Comparison of ENCODE assay signal across 21 cellular contexts in the genomic region with DNA sequence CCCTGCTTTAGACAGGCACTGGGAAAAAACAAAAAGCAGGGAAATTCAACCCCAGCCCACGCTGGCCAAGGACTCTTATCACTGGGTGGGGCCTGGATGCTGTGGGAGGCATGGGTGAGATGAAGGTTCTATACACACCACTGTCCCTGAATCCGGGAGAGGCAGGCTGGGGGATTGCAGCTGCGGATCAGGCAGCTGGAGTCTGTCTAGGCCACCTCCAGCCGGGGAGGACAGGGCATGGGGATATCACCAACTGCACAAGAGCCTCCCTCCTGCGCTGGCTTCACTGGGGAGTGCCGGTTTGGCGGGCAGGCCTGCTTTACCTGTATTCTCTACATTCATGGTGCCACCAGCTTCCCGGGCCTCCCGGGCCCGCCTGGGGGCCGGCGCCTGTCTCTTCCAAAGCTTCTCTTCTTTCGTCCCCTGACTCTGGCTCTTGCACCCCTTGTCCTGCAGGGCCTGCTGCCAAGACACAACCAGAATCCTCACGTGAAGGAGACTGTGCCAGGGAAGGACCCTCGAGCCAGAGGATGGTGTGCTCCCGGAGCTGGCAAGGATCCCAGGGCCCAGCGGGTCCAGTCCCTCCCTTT. TPM values are rescaled to one million over a fixed set of nuclear protein-coding genes. Genes with fewer than 3 reads are reported as not detected.
DNase-seq lines count a peak whose midpoint lies in the region; ATAC-seq and TF ChIP-seq lines count a peak whose summit lies in the region.
"Had no signal": no experiment of that assay in that cellular context is flagged by ENCODE, and none has a peak within 500 bp of the region (broad histone marks: within the 10 kb centered on the region; RNA-seq: fewer than 3 reads in every experiment).

No MANE protein-coding gene starts in this region.

- no peaks in the 10 kb centered on the region for H3K36me3 Mint-ChIP-seq in GM23338 (ENCODE audit: low read depth)
- H3K36me3 Mint-ChIP-seq in T-cell: no peaks in the 10 kb centered on the region
- H3K36me3 Mint-ChIP-seq: activated naive CD8-positive, alpha-beta T cell treated with anti-CD3 and anti-CD28 coated beads, Interleukin-2, amount 10 ng/mL, durations not matched to agents 7 days and 5 days had no signal

- H3K4me3 Mint-ChIP-seq in GM23338 (no peak overlapping the region), T-cell (no peak overlapping the region)
- H3K4me3 Mint-ChIP-seq: activated naive CD8-positive, alpha-beta T cell treated with anti-CD3 and anti-CD28 coated beads, Interleukin-2, amount 10 ng/mL, durations not matched to agents 7 days and 5 days; nephron; T-helper 17 cell had no signal

- H3K27ac ChIP-seq in GM23338 (ENCODE audit: low read depth) (no peak overlapping the region), RWPE1 (peak overlapping the region; percentile 35), right atrium auricular region (peak overlapping the region; percentile 49 to 65), subcutaneous abdominal adipose tissue (ENCODE audit: low read depth, low read length) (peak overlapping the region; percentile 41)
- H3K27ac ChIP-seq: foreskin keratinocyte, Peyer's patch had no signal

- H4K20me1 ChIP-seq in GM23338 (replicated peaks; ENCODE audit: insufficient read depth): no peaks in the 10 kb centered on the region

- H3K4me1 Mint-ChIP-seq in GM23338: peaks cover 5% of the 10 kb centered on the region
- H3K4me1 Mint-ChIP-seq in T-cell: no peaks in the 10 kb centered on the region
- H3K4me1 Mint-ChIP-seq: activated naive CD8-positive, alpha-beta T cell treated with anti-CD3 and anti-CD28 coated beads, Interleukin-2, amount 10 ng/mL, durations not matched to agents 7 days and 5 days had no signal

- no peak overlapping the region for H2AFZ ChIP-seq in GM23338

- DNase-seq in GM23338 (ENCODE audit: low spot score) (no peak), RWPE1 (ENCODE audit: low spot score) (no peak), right atrium auricular region (ENCODE audit: low spot score) (no peak), T-cell (no peak), NCI-H2081 (lab: John Stamatoyannopoulos, UW) (no peak)
- DNase-seq in stimulated activated CD4-positive, alpha-beta T cell treated with anti-CD3 and anti-CD28 coated beads, Interleukin-2, amount 100 ng/mL, for 24 hours: no peak
- DNase-seq: activated effector memory CD4-positive, alpha-beta T cell treated with anti-CD3 and anti-CD28 coated beads, Interleukin-2, amount 50 U/mL, for 16 hours; activated naive CD8-positive, alpha-beta T cell treated with anti-CD3 and anti-CD28 coated beads, Interleukin-2, amount 10 ng/mL, durations not matched to agents 7 days and 5 days; C1 segment of cervical spinal cord; cerebellar nuclear complex; erythroblast; foreskin keratinocyte; HCEC 1CT; lower lobe of right lung; NCI-H1105 treated with DMSO at 0.1 percent for 48 hours; NCI-H2081 treated with DMSO at 0.1 percent for 48 hours; T-helper 17 cell had no signal

- H3K9me2 ChIP-seq in GM23338 (ENCODE audit: insufficient read depth): no peaks in the 10 kb centered on the region

- peak; percentile 23; the same call in 2 of the 3 replicates for ATAC-seq in GM23338
- ATAC-seq in T-cell (replicated peaks in 1 of 4): no peak
- ATAC-seq: foreskin keratinocyte, mucosa of descending colon, T-helper 17 cell had no signal

- H3K4me2 ChIP-seq in GM23338: no peak overlapping the region

- H3K9me3 ChIP-seq in right atrium auricular region (no peaks in the 10 kb centered on the region), subcutaneous abdominal adipose tissue (ENCODE audit: control insufficient read depth in 5 of 5, low read length in 5 of 5) (no peaks in the 10 kb centered on the region)
- H3K9me3 ChIP-seq: lower lobe of right lung, mucosa of descending colon, Peyer's patch had no signal

- H3K36me3 ChIP-seq in GM23338 (ENCODE audit: insufficient read depth) (no peaks in the 10 kb centered on the region), right atrium auricular region (peaks cover 28% of the 10 kb centered on the region), subcutaneous abdominal adipose tissue (ENCODE audit: control insufficient read depth in 5 of 5, insufficient read depth in 5 of 5, low read length in 5 of 5) (peaks cover 0 to 61% (median 42%) of the 10 kb centered on the region in 5 donors)

- H3K27ac Mint-ChIP-seq in GM23338 (no peak overlapping the region), T-cell (no peak overlapping the region)
- H3K27ac Mint-ChIP-seq: activated naive CD8-positive, alpha-beta T cell treated with anti-CD3 and anti-CD28 coated beads, Interleukin-2, amount 10 ng/mL, durations not matched to agents 7 days and 5 days; T-helper 17 cell had no signal

- no peaks in the 10 kb centered on the region for H3F3A ChIP-seq in GM23338 (replicated peaks; ENCODE audit: low read depth)

- H3K27me3 ChIP-seq in GM23338 (ENCODE audit: insufficient read depth): no peaks in the 10 kb centered on the region
- H3K27me3 ChIP-seq in right atrium auricular region: no peaks in the 10 kb centered on the region
- H3K27me3 ChIP-seq in subcutaneous abdominal adipose tissue (ENCODE audit: control insufficient read depth in 5 of 5, insufficient read depth in 4 of 5, low read length in 5 of 5): no peaks in the 10 kb centered on the region
- H3K27me3 ChIP-seq: foreskin keratinocyte, Peyer's patch had no signal

- TF ChIP-seq CTCF in GM23338 (conservative IDR thresholded peaks at IDR 0.05; ENCODE audit: low read depth in 2 of 2) (no peak), RWPE1 (conservative IDR thresholded peaks at IDR 0.05; ENCODE audit: low read depth) (no peak), right atrium auricular region (IDR thresholded peaks at IDR 0.05) (no peak)

- CTCF ChIA-PET in RWPE1 (lab: Yijun Ruan, JAX) (no interaction called here), T-cell (lab: Charles Lee) (no interaction called here)

- POLR2A ChIA-PET in RWPE1 (lab: Yijun Ruan, JAX; ENCODE audit: low non-redundant PET): no interaction called here
- POLR2A ChIA-PET in T-cell (lab: Charles Lee): no interaction called here

- H3K4me1 ChIP-seq in GM23338 (ENCODE audit: insufficient read depth): no peaks in the 10 kb centered on the region
- peaks cover 0 to 47% of the 10 kb centered on the region in 2 donors for H3K4me1 ChIP-seq in right atrium auricular region
- peaks cover 3 to 60% (median 49%) of the 10 kb centered on the region in 5 donors for H3K4me1 ChIP-seq in subcutaneous abdominal adipose tissue (ENCODE audit: control insufficient read depth in 5 of 5, insufficient read depth in 5 of 5, low read length in 5 of 5)
- H3K4me1 ChIP-seq: foreskin keratinocyte, Peyer's patch had no signal

- H3K4me3 ChIP-seq in GM23338: no peak overlapping the region
- H3K4me3 ChIP-seq in right atrium auricular region: no peak overlapping the region
- no peak overlapping the region for H3K4me3 ChIP-seq in subcutaneous abdominal adipose tissue (ENCODE audit: low read depth in 1 of 5, low read length in 5 of 5)
- H3K4me3 ChIP-seq: lower lobe of right lung, mucosa of descending colon, Peyer's patch had no signal

- H3K9me3 Mint-ChIP-seq in GM23338: no peaks in the 10 kb centered on the region
- no peaks in the 10 kb centered on the region for H3K9me3 Mint-ChIP-seq in T-cell
- H3K9me3 Mint-ChIP-seq: activated naive CD8-positive, alpha-beta T cell treated with anti-CD3 and anti-CD28 coated beads, Interleukin-2, amount 10 ng/mL, durations not matched to agents 7 days and 5 days; nephron had no signal

- H3K27me3 Mint-ChIP-seq in GM23338 (ENCODE audit: insufficient read depth, low read depth, poor library complexity) (peaks cover 2% of the 10 kb centered on the region), T-cell (no peaks in the 10 kb centered on the region)

- no peak overlapping the region for H3K9ac ChIP-seq in subcutaneous abdominal adipose tissue (ENCODE audit: low read length in 5 of 5)

- H3K79me2 ChIP-seq in GM23338 (replicated peaks; ENCODE audit: insufficient read depth): no peaks in the 10 kb centered on the region

TF ChIP-seq in GM23338, 12 proteins besides CTCF, POLR2A, EP300 and RAD21 (continues in another document):
- no peak for TF ChIP-seq ZNF114 (CRISPR knock-in tag; IDR thresholded peaks at IDR 0.05)

RNA-seq across cellular contexts. Expression of a gene that starts 13.9 kb away (rescaled TPM):
- total RNA-seq in GM23338 (2014; rRNA removed; shearing (Covaris generic)): 11.5 and 12.5 TPM in 2 replicates
- polyA plus RNA-seq in GM23338 (2016; fragmentation: Nextera tagmentation; extraction: Ambion mirVana): 4.4 and 6.6 TPM in 2 replicates
- total RNA-seq in right atrium auricular region (10 to 100 TPM; 40.6 to 59.5 TPM), T-cell (1 to 10 TPM in 4 of 5 donors, under 1 TPM in 1; 0.78 to 4.1 (median 2.7) TPM)

RNA-seq across cellular contexts. Expression of a gene that starts 52.8 kb away (rescaled TPM):
- 65.9 and 68.6 TPM in 2 replicates for total RNA-seq in GM23338 (2014; rRNA removed; shearing (Covaris generic))
- polyA plus RNA-seq in GM23338 (2016; fragmentation: Nextera tagmentation; extraction: Ambion mirVana): 28.3 and 31.4 TPM in 2 replicates
- total RNA-seq in right atrium auricular region: 10 to 100 TPM; 11.7 TPM
- 10 to 100 TPM; 23.0 to 28.0 (median 25.5) TPM for total RNA-seq in T-cell
